Comparison of ENCODE assay signal across 2 cellular contexts in genomic region chr5:17191574-17191973, GRCh38. TPM values are rescaled to one million over a fixed set of nuclear protein-coding genes. Genes with fewer than 3 reads are reported as not detected.
"Had no signal": no experiment of that assay in that cellular context is flagged by ENCODE, and none has a peak within 500 bp of the region (broad histone marks: within the 10 kb centered on the region; RNA-seq: fewer than 3 reads in every experiment).

No MANE protein-coding gene starts in this region.

RNA-seq across cellular contexts. Expression of gene BASP1, which starts 25.9 kb away (rescaled TPM):
- total RNA-seq: HT-29 had no signal
- polyA plus RNA-seq: K562 had no signal
